ENCODE assay signal across 11 cellular contexts in genomic region chr6:35463292-35463691, GRCh38. TPM values are rescaled to one million over a fixed set of nuclear protein-coding genes. Genes with fewer than 3 reads are reported as not detected.
"Had no signal": no experiment of that assay in that cellular context is flagged by ENCODE, and none has a peak within 500 bp of the region (broad histone marks: within the 10 kb centered on the region; RNA-seq: fewer than 3 reads in every experiment).

No MANE protein-coding gene starts in this region.

- DNase-seq: GM23248, GOT3, H7, HFFc6, KBM-7 had no signal

- H2AFZ ChIP-seq: GM23248 had no signal

- H3K4me3 Mint-ChIP-seq: HFFc6 had no signal

- H3K4me3 ChIP-seq: GM23248, HAP-1 had no signal

- H3K27ac Mint-ChIP-seq: HFFc6, IgD-negative memory B cell had no signal

- H3K9me3 ChIP-seq: HAP-1 had no signal

- H3K27ac ChIP-seq: GM23248, HL-60 had no signal

- H3K9me3 Mint-ChIP-seq: HFFc6, IgD-negative memory B cell had no signal

- H3K27me3 Mint-ChIP-seq: IgD-negative memory B cell had no signal

- ATAC-seq: HCT116 had no signal

- H3K9ac ChIP-seq: GM23248 had no signal

RNA-seq across cellular contexts. Expression of gene TEAD3, which starts 33.6 kb away (rescaled TPM):
- polyA plus RNA-seq: IgD-negative memory B cell had no signal

RNA-seq across cellular contexts. Expression of gene TULP1, which starts 49.4 kb away (rescaled TPM):
- total RNA-seq: GM23248, H4, HFFc6, HT1080 had no signal
- polyA plus RNA-seq: GM23248, IgD-negative memory B cell had no signal
